1 cellular context compared by ENCODE assay signal in genomic region chr1:226874579-226875425, GRCh38.
TF ChIP-seq lines count a peak whose summit lies in the region.

No MANE protein-coding gene starts in this region.

TF ChIP-seq in H1, 55 proteins besides CTCF, POLR2A, EP300 and RAD21:
- TF ChIP-seq ATF3 (IDR thresholded peaks at IDR 0.05; ENCODE audit: insufficient read depth, low read depth, low read length) (no peak), TBP (IDR thresholded peaks at IDR 0.05; ENCODE audit: low read depth, low read length) (no peak), EGR1 (IDR thresholded peaks at IDR 0.05; ENCODE audit: borderline replicate concordance, low read depth, low read length) (no peak), BCL11A (IDR thresholded peaks at IDR 0.05; ENCODE audit: low read depth in 2 of 2, low read length in 2 of 2) (no peak)
